ENCODE assay signal across 10 cellular contexts in the genomic region with DNA sequence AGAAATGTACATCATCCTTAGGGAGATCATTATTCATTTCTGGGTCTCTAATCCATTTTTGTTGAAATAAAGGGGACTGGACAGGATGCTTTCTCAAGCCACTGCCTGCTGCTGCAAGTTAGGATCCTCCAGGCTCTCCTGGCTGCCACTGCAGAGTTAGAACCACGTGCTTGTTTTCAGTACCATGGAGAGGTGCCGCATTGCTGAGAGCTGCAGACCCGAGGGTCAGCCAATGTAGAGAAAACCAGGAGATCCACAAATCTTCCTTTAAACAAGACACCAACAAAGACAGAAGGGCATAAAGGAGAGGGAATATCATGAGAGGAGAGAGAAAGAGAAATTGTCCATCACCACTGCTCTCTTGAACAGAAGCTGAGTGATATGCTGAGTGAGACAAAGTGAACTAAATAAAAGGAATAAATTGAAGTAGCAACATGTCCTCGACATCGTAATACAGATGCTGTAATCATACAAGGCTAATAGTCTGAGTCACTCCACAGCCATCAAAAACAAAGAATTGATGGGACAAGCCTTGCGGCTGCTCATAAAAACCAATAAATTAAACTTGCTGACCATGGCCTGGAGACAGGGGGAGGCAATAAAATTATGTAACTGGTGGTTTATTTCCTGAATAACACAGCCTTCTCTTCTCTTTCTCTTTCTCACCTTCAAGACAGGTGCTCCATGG.
DNase-seq lines count a peak whose midpoint lies in the region; ATAC-seq and TF ChIP-seq lines count a peak whose summit lies in the region.
"Had no signal": no experiment of that assay in that cellular context is flagged by ENCODE, and none has a peak within 500 bp of the region (broad histone marks: within the 10 kb centered on the region; RNA-seq: fewer than 3 reads in every experiment).

No MANE protein-coding gene starts in this region.

- TF ChIP-seq CTCF in endodermal cell (conservative IDR thresholded peaks at IDR 0.05) (no peak), neural progenitor cell (IDR thresholded peaks at IDR 0.05) (no peak), ascending aorta (IDR thresholded peaks at IDR 0.05) (no peak)

- no peak overlapping the region for H2AFZ ChIP-seq in neural progenitor cell (replicated peaks)

- H3F3A ChIP-seq in neural progenitor cell (ENCODE audit: low read depth), result no peaks in the 10 kb centered on the region

- H3K79me2 ChIP-seq in neural progenitor cell (ENCODE audit: low read depth), result no peaks in the 10 kb centered on the region

- H3K4me2 ChIP-seq in neural progenitor cell, result no peak overlapping the region

- H3K9ac ChIP-seq in endodermal cell (ENCODE audit: extremely low read depth, low read length, poor library complexity, severe bottlenecking) (no peak overlapping the region), neural progenitor cell (no peak overlapping the region)

- no peaks in the 10 kb centered on the region for H3K9me3 Mint-ChIP-seq in endodermal cell
- no peaks in the 10 kb centered on the region for H3K9me3 Mint-ChIP-seq in neural progenitor cell
- H3K9me3 Mint-ChIP-seq: dendritic cell treated with granulocyte-macrophage colony-stimulating factor and Interleukin-4, amounts not matched to agents 40 ng/mL and 50 ng/mL, for 4 days had no signal

- no peaks in the 10 kb centered on the region for H3K27me3 ChIP-seq in endodermal cell (ENCODE audit: control insufficient read depth, insufficient read depth, low read length, poor library complexity, severe bottlenecking)
- H3K27me3 ChIP-seq in neural progenitor cell, result no peaks in the 10 kb centered on the region
- no peaks in the 10 kb centered on the region for H3K27me3 ChIP-seq in ascending aorta

- H3K27ac Mint-ChIP-seq in endodermal cell (no peak overlapping the region), neural progenitor cell (no peak overlapping the region)
- H3K27ac Mint-ChIP-seq: dendritic cell treated with granulocyte-macrophage colony-stimulating factor and Interleukin-4, amounts not matched to agents 40 ng/mL and 50 ng/mL, for 4 days had no signal

- peaks cover 7% of the 10 kb centered on the region for H4K20me1 ChIP-seq in neural progenitor cell (ENCODE audit: low read depth)

- ATAC-seq in HG03520 (IDR thresholded peaks at IDR 0.05; ENCODE audit: unreplicated experiment) (no peak), GM18907 (IDR thresholded peaks at IDR 0.05; ENCODE audit: unreplicated experiment) (no peak)
- ATAC-seq: left colon had no signal

- DNase-seq in DMS53 (lab: John Stamatoyannopoulos, UW) (peak; percentile 32), DMS53 treated with DMSO at 0.1 percent for 48 hours (lab: John Stamatoyannopoulos, UW; ENCODE audit: unreplicated experiment) (no peak), NCI-H460 (ENCODE audit: extremely low read depth, low read depth) (peak; percentile 3), endodermal cell (peak; percentile 88), neural progenitor cell (ENCODE audit: low spot score) (peak; percentile 81), ascending aorta (ENCODE audit: low spot score in 2 of 2) (no peak)
- DNase-seq: left colon had no signal

- no peak overlapping the region for H3K4me3 Mint-ChIP-seq in endodermal cell
- no peak overlapping the region for H3K4me3 Mint-ChIP-seq in neural progenitor cell
- H3K4me3 Mint-ChIP-seq: dendritic cell treated with granulocyte-macrophage colony-stimulating factor and Interleukin-4, amounts not matched to agents 40 ng/mL and 50 ng/mL, for 4 days had no signal

- no peaks in the 10 kb centered on the region for H3K36me3 ChIP-seq in endodermal cell (ENCODE audit: control insufficient read depth, insufficient read depth, low read length)
- H3K36me3 ChIP-seq in neural progenitor cell, result no peaks in the 10 kb centered on the region
- no peaks in the 10 kb centered on the region for H3K36me3 ChIP-seq in ascending aorta

- H3K9me3 ChIP-seq in endodermal cell (ENCODE audit: control insufficient read depth, low read length) (no peaks in the 10 kb centered on the region), neural progenitor cell (ENCODE audit: low read depth) (no peaks in the 10 kb centered on the region), ascending aorta (no peaks in the 10 kb centered on the region)

- intact Hi-C loops in ascending aorta (cut with DNase I), result no loop called here

- H3K4me1 ChIP-seq in endodermal cell (ENCODE audit: control insufficient read depth, insufficient read depth, low read length), result no peaks in the 10 kb centered on the region
- H3K4me1 ChIP-seq in neural progenitor cell, result no peaks in the 10 kb centered on the region
- no peaks in the 10 kb centered on the region for H3K4me1 ChIP-seq in ascending aorta

- H3K36me3 Mint-ChIP-seq in endodermal cell (ENCODE audit: low read depth) (no peaks in the 10 kb centered on the region), neural progenitor cell (no peaks in the 10 kb centered on the region)

- no peaks in the 10 kb centered on the region for H3K4me1 Mint-ChIP-seq in endodermal cell
- H3K4me1 Mint-ChIP-seq in neural progenitor cell, result no peaks in the 10 kb centered on the region

- peaks cover 2% of the 10 kb centered on the region for H3K27me3 Mint-ChIP-seq in endodermal cell (ENCODE audit: insufficient read depth)
- peaks cover 5% of the 10 kb centered on the region for H3K27me3 Mint-ChIP-seq in neural progenitor cell (ENCODE audit: insufficient read depth, low read depth)
- H3K27me3 Mint-ChIP-seq: dendritic cell treated with granulocyte-macrophage colony-stimulating factor and Interleukin-4, amounts not matched to agents 40 ng/mL and 50 ng/mL, for 4 days had no signal

- H3K4me3 ChIP-seq in endodermal cell (ENCODE audit: low read length) (no peak overlapping the region), neural progenitor cell (no peak overlapping the region), ascending aorta (no peak overlapping the region)

- H3K27ac ChIP-seq in endodermal cell (ENCODE audit: low read depth, low read length) (no peak overlapping the region), neural progenitor cell (no peak overlapping the region), ascending aorta (no peak overlapping the region)

- 40 to 49% methylated on average over 2 to 6 of the region's 6 CpGs for WGBS in endodermal cell (ENCODE audit: insufficient coverage in 1 of 2, insufficient read length in 1 of 2), 2 experiments

Comparison
In these comparisons a context has a peak if more than half of its experiments do, and no peak if none do; other contexts are left out.
1. DNase-seq: peak in DMS53 (single experiment), NCI-H460 (single experiment), endodermal cell (single experiment) and neural progenitor cell (single experiment); none in DMS53 treated with DMSO at 0.1 percent for 48 hours (single experiment) and ascending aorta (0 of 2).